ENCODE assay signal across 9 cellular contexts in the genomic region with DNA sequence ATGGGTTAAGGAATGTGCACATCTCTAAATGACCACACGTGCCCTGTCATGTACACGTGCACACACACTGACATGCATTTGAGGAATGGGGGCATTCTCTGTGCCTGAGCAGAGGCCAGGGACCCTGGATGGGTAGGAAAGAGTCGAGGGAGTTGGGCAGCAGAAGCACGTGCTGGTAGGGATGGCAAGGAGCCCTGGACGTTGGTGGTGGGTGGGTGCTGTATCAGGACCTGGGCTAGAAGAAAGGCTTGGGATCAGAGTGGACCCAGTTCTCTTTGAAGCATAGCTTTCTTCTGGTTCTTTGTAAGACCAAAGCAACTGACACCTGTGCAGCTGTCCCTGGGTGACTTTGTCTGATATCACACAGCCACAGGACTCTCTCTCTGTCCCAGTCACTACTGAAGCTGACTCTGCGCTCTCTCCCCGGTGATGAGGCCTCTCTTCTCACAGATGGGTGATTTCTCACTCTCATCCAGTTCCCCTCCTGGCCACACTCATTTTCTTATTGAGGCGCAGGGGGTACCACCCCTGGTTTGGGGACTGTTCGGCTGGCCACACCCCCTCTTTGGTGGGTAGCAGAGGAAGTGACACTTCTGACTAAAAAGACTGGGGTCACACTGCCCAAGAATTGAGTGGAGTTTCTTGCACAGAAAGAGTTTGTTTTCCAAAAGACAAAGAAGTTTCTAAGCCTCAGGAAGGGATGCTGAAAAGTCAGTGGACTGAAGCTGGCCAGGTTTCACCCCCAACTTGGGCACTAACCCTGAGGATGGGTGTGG.
DNase-seq lines count a peak whose midpoint lies in the region; ATAC-seq and TF ChIP-seq lines count a peak whose summit lies in the region.
"Had no signal": no experiment of that assay in that cellular context is flagged by ENCODE, and none has a peak within 500 bp of the region (broad histone marks: within the 10 kb centered on the region; RNA-seq: fewer than 3 reads in every experiment).

No MANE protein-coding gene starts in this region.

- DNase-seq in mesendoderm (no peak), NCI-H1092 treated with DMSO at 0.1 percent for 48 hours (lab: John Stamatoyannopoulos, UW) (no peak), hepatocyte (ENCODE audit: low spot score) (no peak), NCI-H2196 (lab: John Stamatoyannopoulos, UW; ENCODE audit: unreplicated experiment) (no peak)
- DNase-seq: NCI-H1694, occipital lobe had no signal

- H3K9ac ChIP-seq in mesendoderm (ENCODE audit: low read length) = no peak overlapping the region

- H2BK15ac ChIP-seq in mesendoderm (replicated peaks; ENCODE audit: low read depth) = no peak overlapping the region

- H3K79me2 ChIP-seq in mesendoderm (ENCODE audit: control insufficient read depth, insufficient read depth, low read length) (no peaks in the 10 kb centered on the region), hepatocyte (no peaks in the 10 kb centered on the region)

- peak overlapping the region; percentile 69 for H3K56ac ChIP-seq in mesendoderm (ENCODE audit: low read length)

- H4K5ac ChIP-seq in mesendoderm (ENCODE audit: low read length) = no peak overlapping the region

- no peak overlapping the region for H3K18ac ChIP-seq in mesendoderm (ENCODE audit: low read length)

- ATAC-seq in GM18502 (IDR thresholded peaks at IDR 0.05; ENCODE audit: poor library complexity, unreplicated experiment) (peak; percentile 74), GM19463 (IDR thresholded peaks at IDR 0.05; ENCODE audit: unreplicated experiment) (peak; percentile 46), HG03469 (IDR thresholded peaks at IDR 0.05; ENCODE audit: unreplicated experiment) (peak; percentile 53)

- H3K9me3 ChIP-seq in hepatocyte (ENCODE audit: low read depth) = no peaks in the 10 kb centered on the region

- H3K27ac ChIP-seq in mesendoderm (ENCODE audit: low read depth, low read length) (no peak overlapping the region), hepatocyte (no peak overlapping the region)

- H3K23ac ChIP-seq in mesendoderm (ENCODE audit: low read length) = no peak overlapping the region

- H2AK5ac ChIP-seq in mesendoderm (ENCODE audit: low read length) = peak overlapping the region; percentile 92

- no peak for TF ChIP-seq CTCF in hepatocyte (IDR thresholded peaks at IDR 0.05; ENCODE audit: poor library complexity)

- H2BK120ac ChIP-seq in mesendoderm (ENCODE audit: low read depth, low read length) = no peak overlapping the region

- no peaks in the 10 kb centered on the region for H3K79me1 ChIP-seq in mesendoderm (ENCODE audit: low read length)

- no peak overlapping the region for H4K8ac ChIP-seq in mesendoderm (ENCODE audit: low read depth, low read length)

- H4K20me1 ChIP-seq in hepatocyte (ENCODE audit: insufficient read depth, poor library complexity, severe bottlenecking) = no peaks in the 10 kb centered on the region

- no peak overlapping the region for H3K4me2 ChIP-seq in mesendoderm (ENCODE audit: low read length)
- no peak overlapping the region for H3K4me2 ChIP-seq in hepatocyte

- peaks cover 11% of the 10 kb centered on the region for H3K4me1 ChIP-seq in mesendoderm (ENCODE audit: control insufficient read depth, low read depth, low read length)
- peaks cover 38% of the 10 kb centered on the region for H3K4me1 ChIP-seq in hepatocyte (ENCODE audit: insufficient read depth)

- H3K27me3 ChIP-seq in mesendoderm (ENCODE audit: insufficient read depth, low read length, poor library complexity) = no peaks in the 10 kb centered on the region
- H3K27me3 ChIP-seq in hepatocyte = peaks cover 4% of the 10 kb centered on the region

- H3K4ac ChIP-seq in mesendoderm (ENCODE audit: low read depth, low read length) = no peak overlapping the region

- no peak overlapping the region for H3K4me3 ChIP-seq in mesendoderm (ENCODE audit: low read length)
- no peak overlapping the region for H3K4me3 ChIP-seq in hepatocyte

- no peaks in the 10 kb centered on the region for H3K36me3 ChIP-seq in mesendoderm (ENCODE audit: control insufficient read depth, insufficient read depth, low read length)
- H3K36me3 ChIP-seq in hepatocyte (replicated peaks; ENCODE audit: insufficient read depth, low read depth) = no peaks in the 10 kb centered on the region

- WGBS in mesendoderm (ENCODE audit: extremely low coverage, insufficient coverage, low lambda C conversion rate) = no CpG with 5 or more reads among the region's 9 CpGs
- 92% methylated on average over 9 of the region's 9 CpGs for WGBS in hepatocyte (ENCODE audit: low lambda C conversion rate, missing lambda C conversion rate)

- no peaks in the 10 kb centered on the region for H3K9me2 ChIP-seq in hepatocyte (replicated peaks; ENCODE audit: insufficient read depth)

- H2BK5ac ChIP-seq in mesendoderm (ENCODE audit: low read length) = no peak overlapping the region

- no peak overlapping the region for H2AFZ ChIP-seq in hepatocyte
